In the genomic region with DNA sequence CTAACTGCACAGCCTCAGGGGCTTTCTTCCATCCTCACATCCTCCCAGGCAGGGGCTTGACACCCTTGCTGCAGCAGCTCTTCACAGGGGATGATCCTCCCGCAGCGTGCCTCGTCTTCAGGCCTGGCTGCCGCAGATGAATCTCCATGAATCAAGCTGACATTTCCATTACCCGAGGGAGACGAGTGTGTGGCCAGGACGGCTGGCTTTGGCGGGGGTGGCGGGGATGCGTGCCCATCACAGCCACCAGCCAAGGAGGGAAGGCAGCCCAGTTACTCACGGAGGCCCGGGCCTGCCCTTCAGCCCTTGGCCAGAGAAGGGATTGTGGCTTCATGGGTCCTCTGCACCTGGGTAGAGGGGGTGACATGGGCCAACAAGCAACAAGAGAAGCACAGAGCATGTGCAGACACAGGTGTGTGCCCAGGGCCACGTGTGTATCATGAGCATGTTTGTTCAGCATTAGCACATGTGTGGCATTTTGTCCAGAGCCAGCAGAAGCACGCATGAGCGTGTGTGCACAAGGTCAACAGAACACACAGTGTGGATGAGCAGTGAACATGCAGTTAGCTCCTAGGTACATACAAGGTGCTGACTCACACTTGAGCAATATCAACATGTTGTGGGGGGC, we compare ENCODE assay signal across 29 cellular contexts.
"Had no signal": no experiment of that assay in that cellular context is flagged by ENCODE, and none has a peak within 500 bp of the region (broad histone marks: within the 10 kb centered on the region; RNA-seq: fewer than 3 reads in every experiment).

No MANE protein-coding gene starts in this region.

- DNase-seq: activated CD4-positive, alpha-beta T cell treated with anti-CD3 and anti-CD28 coated beads for 48 hours; activated CD4-positive, alpha-beta T cell treated with anti-CD3 and anti-CD28 coated beads, Interleukin-2, amount 50 U/mL, for 48 hours; activated CD8-positive, alpha-beta memory T cell treated with anti-CD3 and anti-CD28 coated beads, Interleukin-2, amount 50 U/mL, for 4 hours; activated effector memory CD4-positive, alpha-beta T cell treated with anti-CD3 and anti-CD28 coated beads, Interleukin-2, amount 50 U/mL, for 16 hours; activated naive CD4-positive, alpha-beta T cell treated with anti-CD3 and anti-CD28 coated beads, Interleukin-2, amount 10 ng/mL, durations not matched to agents 7 days and 5 days; activated naive CD8-positive, alpha-beta T cell treated with anti-CD3 and anti-CD28 coated beads, Interleukin-2, amount 10 ng/mL, durations not matched to agents 7 days and 5 days; activated T-cell treated with anti-CD3 and anti-CD28 coated beads, Interleukin-2, amount 50 U/mL, for 1 hour; cortex of kidney; effector memory CD8-positive, alpha-beta T cell; immature natural killer cell; psoas muscle; stimulated activated CD4-positive, alpha-beta T cell treated with anti-CD3 and anti-CD28 coated beads, Interleukin-15, amount 100 ng/mL, for 24 hours; stimulated activated CD4-positive, alpha-beta T cell treated with anti-CD3 and anti-CD28 coated beads, Interleukin-2, amount 100 ng/mL, for 24 hours; stimulated activated naive CD4-positive, alpha-beta T cell; SW 1271; T-helper 9 cell; tibial artery; upper lobe of right lung had no signal

- H3K4me1 ChIP-seq: parathyroid adenoma, psoas muscle, right atrium auricular region, suprapubic skin, upper lobe of right lung had no signal

- H3K36me3 ChIP-seq: ascending aorta, right atrium auricular region, suprapubic skin, tibial artery, upper lobe of right lung had no signal

- H3K4me1 Mint-ChIP-seq: activated naive CD4-positive, alpha-beta T cell treated with anti-CD3 and anti-CD28 coated beads, Interleukin-2, amount 10 ng/mL, durations not matched to agents 7 days and 5 days; activated naive CD8-positive, alpha-beta T cell treated with anti-CD3 and anti-CD28 coated beads, Interleukin-2, amount 10 ng/mL, durations not matched to agents 7 days and 5 days; immature natural killer cell; nephron had no signal

- H3K4me3 Mint-ChIP-seq: activated naive CD4-positive, alpha-beta T cell treated with anti-CD3 and anti-CD28 coated beads, Interleukin-2, amount 10 ng/mL, durations not matched to agents 7 days and 5 days; activated naive CD8-positive, alpha-beta T cell treated with anti-CD3 and anti-CD28 coated beads, Interleukin-2, amount 10 ng/mL, durations not matched to agents 7 days and 5 days; activated T-helper 1 cell treated with anti-CD3 and anti-CD28 coated beads, Interleukin-12 subunit alpha, Interleukin-12 subunit beta, Interleukin-2, Interleukin-4 antibody, amounts not matched to agents 30 ng/mL and 10 ng/mL and 1 ng/mL, durations not matched to agents 14 hours and 24 hours and 36 hours; brain; effector memory CD8-positive, alpha-beta T cell; immature natural killer cell; nephron; T-helper 1 cell treated with Interleukin-12 subunit alpha and Interleukin-12 subunit beta and Interleukin-4 antibody, amounts not matched to agents 30 μg/mL and 1 μg/mL, for 36 hours had no signal

- H3K4me3 ChIP-seq: ascending aorta, lung, psoas muscle, right atrium auricular region, suprapubic skin, tibial artery, upper lobe of right lung had no signal

- H3K9me3 Mint-ChIP-seq: activated naive CD4-positive, alpha-beta T cell treated with anti-CD3 and anti-CD28 coated beads, Interleukin-2, amount 10 ng/mL, durations not matched to agents 7 days and 5 days; activated naive CD8-positive, alpha-beta T cell treated with anti-CD3 and anti-CD28 coated beads, Interleukin-2, amount 10 ng/mL, durations not matched to agents 7 days and 5 days; activated T-helper 1 cell treated with anti-CD3 and anti-CD28 coated beads, Interleukin-12 subunit alpha, Interleukin-12 subunit beta, Interleukin-2, Interleukin-4 antibody, amounts not matched to agents 30 ng/mL and 10 ng/mL and 1 ng/mL, durations not matched to agents 14 hours and 24 hours and 36 hours; effector memory CD8-positive, alpha-beta T cell; immature natural killer cell; nephron; T-helper 1 cell treated with Interleukin-12 subunit alpha and Interleukin-12 subunit beta and Interleukin-4 antibody, amounts not matched to agents 30 μg/mL and 1 μg/mL, for 36 hours had no signal

- H3K27ac ChIP-seq: ascending aorta, parathyroid adenoma, psoas muscle, right atrium auricular region, suprapubic skin, tibial artery, upper lobe of right lung, VCaP had no signal

- H3K27me3 ChIP-seq: ascending aorta, right atrium auricular region, suprapubic skin, tibial artery, upper lobe of right lung had no signal

- H3K27me3 Mint-ChIP-seq: activated naive CD4-positive, alpha-beta T cell treated with anti-CD3 and anti-CD28 coated beads, Interleukin-2, amount 10 ng/mL, durations not matched to agents 7 days and 5 days; activated naive CD8-positive, alpha-beta T cell treated with anti-CD3 and anti-CD28 coated beads, Interleukin-2, amount 10 ng/mL, durations not matched to agents 7 days and 5 days; effector memory CD8-positive, alpha-beta T cell had no signal

- H3K27ac Mint-ChIP-seq: activated naive CD4-positive, alpha-beta T cell treated with anti-CD3 and anti-CD28 coated beads, Interleukin-2, amount 10 ng/mL, durations not matched to agents 7 days and 5 days; activated naive CD8-positive, alpha-beta T cell treated with anti-CD3 and anti-CD28 coated beads, Interleukin-2, amount 10 ng/mL, durations not matched to agents 7 days and 5 days; activated T-helper 1 cell treated with anti-CD3 and anti-CD28 coated beads, Interleukin-12 subunit alpha, Interleukin-12 subunit beta, Interleukin-2, Interleukin-4 antibody, amounts not matched to agents 30 ng/mL and 10 ng/mL and 1 ng/mL, durations not matched to agents 14 hours and 24 hours and 36 hours; effector memory CD8-positive, alpha-beta T cell; immature natural killer cell; nephron; T-helper 1 cell treated with Interleukin-12 subunit alpha and Interleukin-12 subunit beta and Interleukin-4 antibody, amounts not matched to agents 30 μg/mL and 1 μg/mL, for 36 hours had no signal

- H3K9me3 ChIP-seq: ascending aorta, psoas muscle, right atrium auricular region, suprapubic skin, tibial artery, upper lobe of right lung had no signal

- H3K36me3 Mint-ChIP-seq: activated naive CD4-positive, alpha-beta T cell treated with anti-CD3 and anti-CD28 coated beads, Interleukin-2, amount 10 ng/mL, durations not matched to agents 7 days and 5 days; activated naive CD8-positive, alpha-beta T cell treated with anti-CD3 and anti-CD28 coated beads, Interleukin-2, amount 10 ng/mL, durations not matched to agents 7 days and 5 days; brain; immature natural killer cell had no signal

- ATAC-seq: effector memory CD8-positive, alpha-beta T cell; left lobe of liver; upper lobe of right lung had no signal
